Comparison of ENCODE assay signal across 17 cellular contexts in the genomic region with DNA sequence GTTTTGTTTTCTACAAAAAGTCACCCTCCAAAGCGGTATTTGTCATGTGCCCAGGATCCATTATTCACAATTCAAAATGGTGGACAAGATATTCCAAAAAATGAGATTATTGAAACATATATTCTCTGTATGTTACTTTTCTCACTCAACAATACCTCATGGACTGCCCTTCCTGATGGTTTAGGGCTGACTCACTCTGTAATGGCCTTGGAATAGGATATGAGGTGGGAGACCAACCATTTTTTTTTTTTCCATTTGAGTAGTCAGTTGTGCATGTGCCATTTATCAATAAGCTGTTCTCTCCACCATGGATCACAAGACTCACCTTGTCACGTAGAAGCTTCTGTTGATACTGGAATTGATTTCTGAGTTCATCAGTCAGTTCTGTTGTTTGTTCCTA.
DNase-seq lines count a peak whose midpoint lies in the region; ATAC-seq, FAIRE-seq and TF ChIP-seq lines count a peak whose summit lies in the region.
"Had no signal": no experiment of that assay in that cellular context is flagged by ENCODE, and none has a peak within 500 bp of the region (broad histone marks: within the 10 kb centered on the region; RNA-seq: fewer than 3 reads in every experiment).

No MANE protein-coding gene starts in this region.

- no peaks in the 10 kb centered on the region for H3F3A ChIP-seq in PC-3 (ENCODE audit: low read length, unreplicated experiment)

- CTCF ChIA-PET in PC-3 (lab: Charles Lee): no interaction called here

- H3K36me3 ChIP-seq in PC-3 (ENCODE audit: low read depth, low read length): no peaks in the 10 kb centered on the region
- H3K36me3 ChIP-seq: BE2C had no signal

- H3K9me2 ChIP-seq in PC-3 (replicated peaks; ENCODE audit: low read length): no peaks in the 10 kb centered on the region

- intact Hi-C loops in PC-3 (cut with micrococcal nuclease): no loop called here

- H3K9me3 ChIP-seq in PC-3 (ENCODE audit: low read length): no peaks in the 10 kb centered on the region
- H3K9me3 ChIP-seq: BE2C had no signal

- POLR2A ChIA-PET in PC-3 (lab: Charles Lee; ENCODE audit: unreplicated experiment): no interaction called here

- TF ChIP-seq CTCF in PC-3 (conservative IDR thresholded peaks at IDR 0.05; ENCODE audit: low read depth, low read length) (no peak), foreskin fibroblast (IDR thresholded peaks at IDR 0.05; ENCODE audit: low read depth, low read length) (no peak)

- DNase-seq in H54 (ENCODE audit: insufficient read length, low spot score): no peak
- peak; percentile 24 for DNase-seq in PC-3
- DNase-seq in foreskin fibroblast: peak; percentile 38 to 56
- DNase-seq in renal cortical epithelial cell (ENCODE audit: low read depth): peak; percentile 52
- no peak for DNase-seq in GF-D8 (lab: John Stamatoyannopoulos, UW)
- DNase-seq: BE2C; CD4-positive, alpha-beta memory T cell; DND-41; KBM-7; NCI-H1092 treated with DMSO at 0.1 percent for 48 hours; NCI-H1694 treated with DMSO at 0.1 percent for 48 hours; NCI-H69; NK-92 treated with Interleukin-12 subunit alpha and Interleukin-12 subunit beta, amount 100 ng/mL, for 24 hours had no signal

- no peak overlapping the region for H3K9ac ChIP-seq in PC-3 (ENCODE audit: low read length)

- BruUV-seq in PC-3 (replicated peaks; lab: Mats Ljungman, UMichigan): no TSS peak

- no peaks in the 10 kb centered on the region for H3K27me3 ChIP-seq in PC-3 (ENCODE audit: low read length)
- H3K27me3 ChIP-seq: BE2C had no signal

- FAIRE-seq in H54 (lab: Jason Lieb, UNC): peak; percentile 60
- FAIRE-seq: D721Med had no signal

- H2AFZ ChIP-seq in PC-3 (ENCODE audit: low read length): 0 out of 2 replicates have a peak overlapping the region, but pooled peaks have one; percentile 3

- TF ChIP-seq POLR2A in H54 (IDR thresholded peaks at IDR 0.05; ENCODE audit: low read depth, low read length): no peak

- H3K4me2 ChIP-seq in PC-3 (ENCODE audit: low read length): no peak overlapping the region

- H4K20me1 ChIP-seq in PC-3 (ENCODE audit: low read length): no peaks in the 10 kb centered on the region

- H3K79me2 ChIP-seq in PC-3 (ENCODE audit: low read length): no peaks in the 10 kb centered on the region

- H3K4me3 ChIP-seq in PC-3 (ENCODE audit: low read length) (no peak overlapping the region), foreskin fibroblast (ENCODE audit: low read depth in 1 of 2, low read length in 2 of 2) (no peak overlapping the region)

- H3K4me1 ChIP-seq in PC-3 (ENCODE audit: insufficient read depth, low read length): no peaks in the 10 kb centered on the region
- H3K4me1 ChIP-seq: BE2C had no signal

- no peak overlapping the region for H3K27ac ChIP-seq in PC-3 (ENCODE audit: low read length)

- ATAC-seq in PC-3 (no peak), GM18858 (IDR thresholded peaks at IDR 0.05; ENCODE audit: unreplicated experiment) (no peak), HG03095 (IDR thresholded peaks at IDR 0.05; ENCODE audit: unreplicated experiment) (no peak)
- ATAC-seq: HCT116 had no signal

Comparison
In these comparisons a context has a peak if more than half of its experiments do, and no peak if none do; other contexts are left out.
1. DNase-seq: peak in PC-3 (single experiment), foreskin fibroblast (2 of 2) and renal cortical epithelial cell (single experiment); none in H54 (single experiment) and GF-D8 (single experiment).